11 cellular contexts compared by ENCODE assay signal in genomic region chr4:153788064-153788418, GRCh38. TPM values are rescaled to one million over a fixed set of nuclear protein-coding genes. Genes with fewer than 3 reads are reported as not detected.
DNase-seq lines count a peak whose midpoint lies in the region; ATAC-seq and TF ChIP-seq lines count a peak whose summit lies in the region.
"Had no signal": no experiment of that assay in that cellular context is flagged by ENCODE, and none has a peak within 500 bp of the region (broad histone marks: within the 10 kb centered on the region; RNA-seq: fewer than 3 reads in every experiment).

No MANE protein-coding gene starts in this region.

- peak overlapping the region; percentile 90 for H3K4me2 ChIP-seq in GM23338

- peak overlapping the region; percentile 98 for H3K27ac Mint-ChIP-seq in GM23338
- H3K27ac Mint-ChIP-seq in activated T-helper 1 cell treated with anti-CD3 and anti-CD28 coated beads, Interleukin-12 subunit alpha, Interleukin-12 subunit beta, Interleukin-2, Interleukin-4 antibody, amounts not matched to agents 30 ng/mL and 10 ng/mL and 1 ng/mL, durations not matched to agents 14 hours and 24 hours and 36 hours: peak overlapping the region; percentile 20

- peaks cover 47% of the 10 kb centered on the region for H3K79me2 ChIP-seq in GM23338 (replicated peaks; ENCODE audit: insufficient read depth)

- TF ChIP-seq CTCF in GM23338 (conservative IDR thresholded peaks at IDR 0.05; ENCODE audit: low read depth in 2 of 2): no peak
- no peak for TF ChIP-seq CTCF in sigmoid colon (IDR thresholded peaks at IDR 0.05)

- 8% methylated on average over 15 of the region's 15 CpGs for WGBS in sigmoid colon, 2 donors

- peaks cover 16% of the 10 kb centered on the region; the same call in 1 of the 2 replicates for H3F3A ChIP-seq in GM23338 (replicated peaks; ENCODE audit: low read depth)

- intact Hi-C loops in activated T-helper 1 cell treated with anti-CD3 and anti-CD28 coated beads, Interleukin-12 subunit alpha, Interleukin-12 subunit beta, Interleukin-2, Interleukin-4 antibody, amounts not matched to agents 30 ng/mL and 10 ng/mL and 1 ng/mL, durations not matched to agents 14 hours and 24 hours and 36 hours (cut with micrococcal nuclease): loop anchor here (5.0 to 10.0 kb wide), 2 partner anchors 157 to 851 kb away; partner anchors contain the start of gene FHDC1
- intact Hi-C loops in sigmoid colon (cut with DNase I): no loop called here

- peaks cover 36% of the 10 kb centered on the region for H3K27me3 Mint-ChIP-seq in GM23338 (ENCODE audit: insufficient read depth, low read depth, poor library complexity)
- peaks cover 88% of the 10 kb centered on the region for H3K27me3 Mint-ChIP-seq in activated T-helper 1 cell treated with anti-CD3 and anti-CD28 coated beads, Interleukin-12 subunit alpha, Interleukin-12 subunit beta, Interleukin-2, Interleukin-4 antibody, amounts not matched to agents 30 ng/mL and 10 ng/mL and 1 ng/mL, durations not matched to agents 14 hours and 24 hours and 36 hours (ENCODE audit: insufficient read depth)

- H3K4me1 ChIP-seq in GM23338 (ENCODE audit: insufficient read depth) (peaks cover 32% of the 10 kb centered on the region), sigmoid colon (peaks cover 0 to 45% (median 38%) of the 10 kb centered on the region in 4 donors)

- H3K9me3 Mint-ChIP-seq in GM23338: no peaks in the 10 kb centered on the region; the same call in 2 of the 3 replicates
- H3K9me3 Mint-ChIP-seq in activated T-helper 1 cell treated with anti-CD3 and anti-CD28 coated beads, Interleukin-12 subunit alpha, Interleukin-12 subunit beta, Interleukin-2, Interleukin-4 antibody, amounts not matched to agents 30 ng/mL and 10 ng/mL and 1 ng/mL, durations not matched to agents 14 hours and 24 hours and 36 hours: no peaks in the 10 kb centered on the region

- DNase-seq in GM23338 (ENCODE audit: low spot score): peak; percentile 37
- DNase-seq in activated T-helper 1 cell treated with anti-CD3 and anti-CD28 coated beads, Interleukin-12 subunit alpha, Interleukin-12 subunit beta, Interleukin-2, Interleukin-4 antibody, amounts not matched to agents 30 ng/mL and 10 ng/mL and 1 ng/mL, durations not matched to agents 14 hours and 24 hours and 36 hours (ENCODE audit: low spot score): no peak
- peak; percentile 66 for DNase-seq in sigmoid colon
- DNase-seq in NCI-H2107 (lab: John Stamatoyannopoulos, UW): no peak
- no peak for DNase-seq in NCI-H1930 (lab: John Stamatoyannopoulos, UW)
- DNase-seq: activated CD4-positive, alpha-beta T cell treated with anti-CD3 and anti-CD28 coated beads for 1 hour; small intestine had no signal

- H3K4me3 ChIP-seq in GM23338 (peak overlapping the region; percentile 89), iPS-11a (ENCODE audit: low read depth, low read length) (peak overlapping the region; percentile 95), sigmoid colon (peak overlapping the region in 3 of 4 donors; percentile 41 to 47 (median 41))

- no peak overlapping the region for H3K27ac ChIP-seq in GM23338 (ENCODE audit: low read depth)
- peak overlapping the region in 3 of 4 donors; percentile 42 to 64 (median 56) for H3K27ac ChIP-seq in sigmoid colon
- H3K27ac ChIP-seq: left lung had no signal

- H3K4me1 Mint-ChIP-seq in GM23338: peaks cover 40% of the 10 kb centered on the region
- H3K4me1 Mint-ChIP-seq in activated T-helper 1 cell treated with anti-CD3 and anti-CD28 coated beads, Interleukin-12 subunit alpha, Interleukin-12 subunit beta, Interleukin-2, Interleukin-4 antibody, amounts not matched to agents 30 ng/mL and 10 ng/mL and 1 ng/mL, durations not matched to agents 14 hours and 24 hours and 36 hours (ENCODE audit: low read depth): peaks cover 20% of the 10 kb centered on the region

- H3K36me3 ChIP-seq in GM23338 (ENCODE audit: insufficient read depth) (peaks cover 26% of the 10 kb centered on the region; the same call in 1 of the 2 replicates), sigmoid colon (no peaks in the 10 kb centered on the region)
- H3K36me3 ChIP-seq: left lung had no signal

- peaks cover 55% of the 10 kb centered on the region for H3K36me3 Mint-ChIP-seq in GM23338 (ENCODE audit: low read depth)
- no peaks in the 10 kb centered on the region for H3K36me3 Mint-ChIP-seq in activated T-helper 1 cell treated with anti-CD3 and anti-CD28 coated beads, Interleukin-12 subunit alpha, Interleukin-12 subunit beta, Interleukin-2, Interleukin-4 antibody, amounts not matched to agents 30 ng/mL and 10 ng/mL and 1 ng/mL, durations not matched to agents 14 hours and 24 hours and 36 hours (ENCODE audit: low read depth)

- H3K27me3 ChIP-seq in GM23338 (ENCODE audit: insufficient read depth): peaks cover 8% of the 10 kb centered on the region
- peaks cover 37 to 60% (median 57%) of the 10 kb centered on the region in 3 donors for H3K27me3 ChIP-seq in sigmoid colon

- no peaks in the 10 kb centered on the region for H3K9me2 ChIP-seq in GM23338 (ENCODE audit: insufficient read depth)

- H3K9me3 ChIP-seq in sigmoid colon: no peaks in the 10 kb centered on the region
- H3K9me3 ChIP-seq: left lung had no signal

- H4K20me1 ChIP-seq in GM23338 (replicated peaks; ENCODE audit: insufficient read depth): peaks cover 33% of the 10 kb centered on the region

- no peak for TF ChIP-seq EP300 in sigmoid colon (IDR thresholded peaks at IDR 0.05)

- no peak for ATAC-seq in GM23338
- no peak for ATAC-seq in HG03139 (IDR thresholded peaks at IDR 0.05; ENCODE audit: unreplicated experiment)
- no peak for ATAC-seq in GM19023 (IDR thresholded peaks at IDR 0.05; ENCODE audit: unreplicated experiment)
- ATAC-seq: left lung had no signal

- TF ChIP-seq POLR2A in sigmoid colon (IDR thresholded peaks at IDR 0.05): no peak

- H2AFZ ChIP-seq in GM23338: no peak overlapping the region

- peak overlapping the region; percentile 99 for H3K4me3 Mint-ChIP-seq in GM23338
- H3K4me3 Mint-ChIP-seq in activated T-helper 1 cell treated with anti-CD3 and anti-CD28 coated beads, Interleukin-12 subunit alpha, Interleukin-12 subunit beta, Interleukin-2, Interleukin-4 antibody, amounts not matched to agents 30 ng/mL and 10 ng/mL and 1 ng/mL, durations not matched to agents 14 hours and 24 hours and 36 hours: peak overlapping the region; percentile 42

TF ChIP-seq in GM23338, 12 proteins besides CTCF, POLR2A, EP300 and RAD21:
- TF ChIP-seq JUNB (IDR thresholded peaks at IDR 0.05; ENCODE audit: unreplicated experiment) (no peak), POLR2AphosphoS5 (IDR thresholded peaks at IDR 0.05; ENCODE audit: low read depth) (0 out of 2 replicates have a peak, but pooled peaks have one; percentile 5), EZH2 (IDR thresholded peaks at IDR 0.05; ENCODE audit: low read depth, unreplicated experiment) (no peak)

RNA-seq across cellular contexts. Expression of gene SFRP2, which starts 0.8 kb away (rescaled TPM):
- 214 and 219 TPM in 2 replicates for total RNA-seq in GM23338 (2014; rRNA removed; shearing (Covaris generic))
- polyA plus RNA-seq in GM23338 (2016; fragmentation: Nextera tagmentation; extraction: Ambion mirVana): 286 and 295 TPM in 2 replicates
- total RNA-seq in activated T-helper 1 cell treated with anti-CD3 and anti-CD28 coated beads, Interleukin-12 subunit alpha, Interleukin-12 subunit beta, Interleukin-2, Interleukin-4 antibody, amounts not matched to agents 30 ng/mL and 10 ng/mL and 1 ng/mL, durations not matched to agents 14 hours and 24 hours and 36 hours: not detected in 2 replicates
- 10 to 100 TPM; 12.1 to 64.8 (median 33.1) TPM for total RNA-seq in sigmoid colon
- polyA plus RNA-seq in sigmoid colon: 10 to 100 TPM in 1 of 3 donors, 1 to 10 TPM in 1, not detected in 1; 2.0 to 30.6 TPM

RNA-seq across cellular contexts. Expression of gene RNF175, which starts 28.2 kb away (rescaled TPM):
- total RNA-seq in GM23338 (2014; rRNA removed; shearing (Covaris generic)): 4.7 and 14.9 TPM in 2 replicates
- 4.8 and 4.9 TPM in 2 replicates for polyA plus RNA-seq in GM23338 (2016; fragmentation: Nextera tagmentation; extraction: Ambion mirVana)
- total RNA-seq in activated T-helper 1 cell treated with anti-CD3 and anti-CD28 coated beads, Interleukin-12 subunit alpha, Interleukin-12 subunit beta, Interleukin-2, Interleukin-4 antibody, amounts not matched to agents 30 ng/mL and 10 ng/mL and 1 ng/mL, durations not matched to agents 14 hours and 24 hours and 36 hours: not detected in 2 replicates
- 1 to 10 TPM in 1 of 4 donors, under 1 TPM in 1, not detected in 2; 0.99 to 1.8 TPM for total RNA-seq in sigmoid colon
- polyA plus RNA-seq in sigmoid colon: under 1 TPM in 1 of 3 donors, not detected in 2; 0.26 TPM

Comparison
In these comparisons a context has a peak if more than half of its experiments do, and no peak if none do; other contexts are left out.
1. DNase-seq: peak in GM23338 (single experiment) and sigmoid colon (single experiment); none in activated T-helper 1 cell treated with anti-CD3 and anti-CD28 coated beads, Interleukin-12 subunit alpha, Interleukin-12 subunit beta, Interleukin-2, Interleukin-4 antibody, amounts not matched to agents 30 ng/mL and 10 ng/mL and 1 ng/mL, durations not matched to agents 14 hours and 24 hours and 36 hours (single experiment), NCI-H2107 (single experiment) and NCI-H1930 (0 of 2).
2. H3K4me3 ChIP-seq: peak in every context shown above with its lines; median percentile 95 in iPS-11a; 89 in GM23338; 41 in sigmoid colon.
3. RNA of gene SFRP2, which starts 0.8 kb away (total RNA-seq): 214 to 219 TPM in GM23338 and 12.1 to 64.8 TPM in sigmoid colon; not detected in activated T-helper 1 cell treated with anti-CD3 and anti-CD28 coated beads, Interleukin-12 subunit alpha, Interleukin-12 subunit beta, Interleukin-2, Interleukin-4 antibody, amounts not matched to agents 30 ng/mL and 10 ng/mL and 1 ng/mL, durations not matched to agents 14 hours and 24 hours and 36 hours; every median in the first group is over 10 times any median in the second.